ENCODE assay signal across 16 cellular contexts in genomic region chr3:14242490-14243311, GRCh38.
"Had no signal": no experiment of that assay in that cellular context is flagged by ENCODE, and none has a peak within 500 bp of the region (broad histone marks: within the 10 kb centered on the region; RNA-seq: fewer than 3 reads in every experiment).

No MANE protein-coding gene starts in this region.

- H3K27me3 Mint-ChIP-seq: activated naive CD8-positive, alpha-beta T cell had no signal

- H3K9me3 Mint-ChIP-seq: activated T-cell treated with anti-CD3 and anti-CD28 coated beads, Interleukin-2, amount 50 U/mL, for 4 hours; activated T-helper 2 cell treated with anti-CD3 and anti-CD28 coated beads, Interferon-gamma antibody, Interleukin-2, Interleukin-4, amounts not matched to agents 10 μg/mL and 5 μg/mL and 100 μg/mL, durations not matched to agents 14 hours and 24 hours and 36 hours; central memory CD8-positive, alpha-beta T cell; endodermal cell; naive B cell; WTC11 had no signal

- DNase-seq: activated CD8-positive, alpha-beta memory T cell treated with anti-CD3 and anti-CD28 coated beads, Interleukin-2, amount 50 U/mL, for 48 hours; activated naive CD4-positive, alpha-beta T cell; activated T-cell treated with anti-CD3 and anti-CD28 coated beads, Interleukin-2, amount 50 U/mL, for 4 hours; endodermal cell; esophagus squamous epithelium; gastrocnemius medialis; hypothalamus; mesendoderm; naive B cell; stimulated activated CD4-positive, alpha-beta T cell treated with anti-CD3 and anti-CD28 coated beads, Interleukin-4, amount 100 ng/mL, for 1 hour; stimulated activated naive CD4-positive, alpha-beta T cell; T1000 had no signal

- H3K4me3 Mint-ChIP-seq: activated naive CD8-positive, alpha-beta T cell; activated T-cell treated with anti-CD3 and anti-CD28 coated beads, Interleukin-2, amount 50 U/mL, for 4 hours; central memory CD8-positive, alpha-beta T cell; endodermal cell; naive B cell; WTC11 had no signal

- H3K36me3 Mint-ChIP-seq: activated naive CD8-positive, alpha-beta T cell; naive B cell; WTC11 had no signal

- H3K27ac Mint-ChIP-seq: activated naive CD8-positive, alpha-beta T cell; activated T-helper 2 cell treated with anti-CD3 and anti-CD28 coated beads, Interferon-gamma antibody, Interleukin-2, Interleukin-4, amounts not matched to agents 10 μg/mL and 5 μg/mL and 100 μg/mL, durations not matched to agents 14 hours and 24 hours and 36 hours; endodermal cell; naive B cell; WTC11 had no signal

- ATAC-seq: activated T-cell treated with anti-CD3 and anti-CD28 coated beads, Interleukin-2, amount 50 U/mL, for 4 hours; gastrocnemius medialis; WTC11 had no signal

- H3K4me1 Mint-ChIP-seq: central memory CD8-positive, alpha-beta T cell; naive B cell; WTC11 had no signal
